In genomic region chr17:48804936-48805411, GRCh38 we compare ENCODE assay signal across 8 cellular contexts. TPM values are rescaled to one million over a fixed set of nuclear protein-coding genes. Genes with fewer than 3 reads are reported as not detected.
A peak's percentile ranks its signal among the peaks of the same experiment; 100 is the strongest.
DNase-seq lines count a peak whose midpoint lies in the region; ATAC-seq, FAIRE-seq and TF ChIP-seq lines count a peak whose summit lies in the region.

No MANE protein-coding gene starts in this region.

- H3K4me3 ChIP-seq in AG04449 (ENCODE audit: low read depth, low read length) (no peak overlapping the region), lower lobe of right lung (no peak overlapping the region)

- ATAC-seq in lower lobe of right lung (peak; percentile 80 to 88), HG03520 (IDR thresholded peaks at IDR 0.05; ENCODE audit: unreplicated experiment) (no peak)

- intact Hi-C loops in lower lobe of right lung (cut with DNase I): no loop called here

- no peaks in the 10 kb centered on the region for H3K9me3 ChIP-seq in lower lobe of right lung

- CTCF ChIA-PET in AG04449 (lab: Yijun Ruan, JAX): interaction anchor here (0.9 to 27.6 kb wide), 28 partner anchors 8 to 231 kb away, joined by 3 to 797 read pairs (median 7); partner anchors contain the start of genes CALCOCO2, PRAC2 and TTLL6

- peak; percentile 91 for TF ChIP-seq CTCF in AG04449 (IDR thresholded peaks at IDR 0.05; ENCODE audit: insufficient read depth, low read length, missing control alignments)
- peak; percentile 95 for TF ChIP-seq CTCF in lower lobe of right lung (IDR thresholded peaks at IDR 0.05)

- peak; percentile 72 for FAIRE-seq in GM18507 (lab: Jason Lieb, UNC)

- no peak for DNase-seq in AG04449 (ENCODE audit: low read depth, low spot score)
- DNase-seq in GM18507 (ENCODE audit: extremely low spot score, insufficient read length, low read depth): peak; percentile 69
- DNase-seq in NCI-H2227 treated with DMSO at 0.1 percent for 48 hours (lab: John Stamatoyannopoulos, UW): peak; percentile 28
- DNase-seq in activated CD4-positive, alpha-beta T cell treated with anti-CD3 and anti-CD28 coated beads, Interleukin-2, amount 50 U/mL, for 1 hour: peak; percentile 68
- peak; percentile 66 for DNase-seq in dermis blood vessel endothelial cell
- peak; percentile 62 for DNase-seq in lower lobe of right lung
- peak; percentile 46 for DNase-seq in stimulated activated CD8-positive, alpha-beta memory T cell treated with anti-CD3 and anti-CD28 coated beads, Interleukin-15, amount 100 ng/mL, for 1 hour (ENCODE audit: low read depth)

- H3K27me3 ChIP-seq in lower lobe of right lung (ENCODE audit: low read depth): no peaks in the 10 kb centered on the region

- peaks cover 24% of the 10 kb centered on the region for H3K4me1 ChIP-seq in lower lobe of right lung

- H3K27ac ChIP-seq in lower lobe of right lung: no peak overlapping the region

- POLR2A ChIA-PET in AG04449 (lab: Yijun Ruan, JAX): no interaction called here

- no peaks in the 10 kb centered on the region for H3K36me3 ChIP-seq in lower lobe of right lung

RNA-seq across cellular contexts. Expression of gene TTLL6, which starts 12.1 kb away (rescaled TPM):
- not detected in 2 replicates for total RNA-seq in dermis blood vessel endothelial cell
- 2.7 TPM for total RNA-seq in lower lobe of right lung

RNA-seq across cellular contexts. Expression of gene CALCOCO2, which starts 25.9 kb away (rescaled TPM):
- 50.2 and 78.3 TPM in 2 replicates for total RNA-seq in dermis blood vessel endothelial cell
- total RNA-seq in lower lobe of right lung: 174 TPM
